In the genomic region with DNA sequence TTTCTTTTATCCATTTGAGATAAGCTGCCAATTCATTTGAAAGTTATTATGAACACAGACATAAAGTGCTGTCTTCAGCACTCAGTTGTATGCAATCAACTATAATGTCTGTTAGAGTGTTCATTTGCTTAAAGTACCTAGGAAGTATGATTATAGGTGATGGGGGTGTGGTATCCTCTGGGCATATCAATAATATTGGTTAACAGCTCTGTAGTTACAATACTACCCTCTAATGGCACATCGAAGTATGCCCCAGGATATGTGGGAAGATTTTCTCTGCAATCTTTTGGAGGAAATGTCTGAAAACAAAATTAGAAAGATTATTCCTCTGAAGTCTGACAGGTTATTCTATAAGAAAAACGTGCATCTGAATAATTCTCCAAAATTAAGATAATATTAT, we compare ENCODE assay signal across 10 cellular contexts.
DNase-seq lines count a peak whose midpoint lies in the region; ATAC-seq and TF ChIP-seq lines count a peak whose summit lies in the region.
"Had no signal": no experiment of that assay in that cellular context is flagged by ENCODE, and none has a peak within 500 bp of the region (broad histone marks: within the 10 kb centered on the region; RNA-seq: fewer than 3 reads in every experiment).

No MANE protein-coding gene starts in this region.

- no peak overlapping the region for H3K4me3 ChIP-seq in suprapubic skin

- no peak overlapping the region for H3K27ac Mint-ChIP-seq in activated naive CD8-positive, alpha-beta T cell treated with anti-CD3 and anti-CD28 coated beads, Interleukin-2, amount 50 U/mL, for 24 hours
- H3K27ac Mint-ChIP-seq: stimulated activated naive CD8-positive, alpha-beta T cell treated with anti-CD3 and anti-CD28 coated beads, Interleukin-15, amount 100 ng/mL, for 72 hours had no signal

- H3K4me1 ChIP-seq in suprapubic skin: peaks cover 11% of the 10 kb centered on the region

- H3K4me1 Mint-ChIP-seq in activated naive CD8-positive, alpha-beta T cell treated with anti-CD3 and anti-CD28 coated beads, Interleukin-2, amount 50 U/mL, for 24 hours: no peaks in the 10 kb centered on the region
- H3K4me1 Mint-ChIP-seq: stimulated activated naive CD8-positive, alpha-beta T cell treated with anti-CD3 and anti-CD28 coated beads, Interleukin-15, amount 100 ng/mL, for 72 hours had no signal

- 37% methylated on average over 2 of the region's 2 CpGs for WGBS in suprapubic skin

- no peak overlapping the region for H3K27ac ChIP-seq in VCaP
- H3K27ac ChIP-seq in suprapubic skin: no peak overlapping the region

- no peaks in the 10 kb centered on the region for H3K36me3 ChIP-seq in suprapubic skin

- H3K27me3 ChIP-seq in suprapubic skin: no peaks in the 10 kb centered on the region

- no peak for TF ChIP-seq POLR2A in suprapubic skin (IDR thresholded peaks at IDR 0.05)

- no peaks in the 10 kb centered on the region for H3K9me3 ChIP-seq in suprapubic skin

- no peak for TF ChIP-seq EP300 in suprapubic skin (IDR thresholded peaks at IDR 0.05)

- no peak for ATAC-seq in HG03159 (IDR thresholded peaks at IDR 0.05; ENCODE audit: unreplicated experiment)
- ATAC-seq in activated naive CD8-positive, alpha-beta T cell treated with anti-CD3 and anti-CD28 coated beads, Interleukin-2, amount 50 U/mL, for 24 hours: no peak
- ATAC-seq: stimulated activated naive CD8-positive, alpha-beta T cell treated with anti-CD3 and anti-CD28 coated beads, Interleukin-15, amount 100 ng/mL, for 72 hours had no signal

- no peak overlapping the region for H3K4me3 Mint-ChIP-seq in activated naive CD8-positive, alpha-beta T cell treated with anti-CD3 and anti-CD28 coated beads, Interleukin-2, amount 50 U/mL, for 24 hours
- H3K4me3 Mint-ChIP-seq: stimulated activated naive CD8-positive, alpha-beta T cell treated with anti-CD3 and anti-CD28 coated beads, Interleukin-15, amount 100 ng/mL, for 72 hours had no signal

- TF ChIP-seq CTCF in VCaP (conservative IDR thresholded peaks at IDR 0.05) (peak; percentile 81), suprapubic skin (IDR thresholded peaks at IDR 0.05) (peak in 1 of 2 donors; percentile 5)

- DNase-seq in AG08396 (ENCODE audit: low spot score): peak; percentile 25
- peak; percentile 47 for DNase-seq in H4 (ENCODE audit: low spot score)
- peak; percentile 51 for DNase-seq in kidney glomerular epithelial cell (lab: John Stamatoyannopoulos, UW)
- DNase-seq in suprapubic skin (ENCODE audit: low spot score in 2 of 2): no peak
- no peak for DNase-seq in activated naive CD8-positive, alpha-beta T cell treated with anti-CD3 and anti-CD28 coated beads, Interleukin-2, amount 50 U/mL, for 24 hours
- DNase-seq in activated gamma-delta T cell treated with Interleukin-2 at 50 U/mL for 16 hours: no peak
- DNase-seq: NCI-H446; stimulated activated naive CD8-positive, alpha-beta T cell treated with anti-CD3 and anti-CD28 coated beads, Interleukin-15, amount 100 ng/mL, for 72 hours had no signal

- peaks cover under 1% of the 10 kb centered on the region for H3K9me3 Mint-ChIP-seq in activated naive CD8-positive, alpha-beta T cell treated with anti-CD3 and anti-CD28 coated beads, Interleukin-2, amount 50 U/mL, for 24 hours

- no peaks in the 10 kb centered on the region for H3K36me3 Mint-ChIP-seq in activated naive CD8-positive, alpha-beta T cell treated with anti-CD3 and anti-CD28 coated beads, Interleukin-2, amount 50 U/mL, for 24 hours (ENCODE audit: low read depth)

- H3K27me3 Mint-ChIP-seq in activated naive CD8-positive, alpha-beta T cell treated with anti-CD3 and anti-CD28 coated beads, Interleukin-2, amount 50 U/mL, for 24 hours: peaks cover 1% of the 10 kb centered on the region
- H3K27me3 Mint-ChIP-seq: stimulated activated naive CD8-positive, alpha-beta T cell treated with anti-CD3 and anti-CD28 coated beads, Interleukin-15, amount 100 ng/mL, for 72 hours had no signal

Comparison
In these comparisons a context has a peak if more than half of its experiments do, and no peak if none do; other contexts are left out.
1. DNase-seq: peak in AG08396 (single experiment), H4 (single experiment) and kidney glomerular epithelial cell (single experiment); none in suprapubic skin (0 of 2), activated naive CD8-positive, alpha-beta T cell treated with anti-CD3 and anti-CD28 coated beads, Interleukin-2, amount 50 U/mL, for 24 hours (single experiment) and activated gamma-delta T cell treated with Interleukin-2 at 50 U/mL for 16 hours (single experiment).